Comparison of ENCODE assay signal across 9 cellular contexts in genomic region chr17:19762515-19762961, GRCh38. TPM values are rescaled to one million over a fixed set of nuclear protein-coding genes. Genes with fewer than 3 reads are reported as not detected.
DNase-seq lines count a peak whose midpoint lies in the region; ATAC-seq and TF ChIP-seq lines count a peak whose summit lies in the region.
"Had no signal": no experiment of that assay in that cellular context is flagged by ENCODE, and none has a peak within 500 bp of the region (broad histone marks: within the 10 kb centered on the region; RNA-seq: fewer than 3 reads in every experiment).

No MANE protein-coding gene starts in this region.

- POLR2A ChIA-PET in SK-N-SH (lab: Yijun Ruan, JAX), result interaction anchor here (0.8 to 1.3 kb wide), 4 partner anchors 17 to 400 kb away, joined by 3 to 12 read pairs (median 4); partner anchors contain the start of gene ALDH3A2

- H3K27me3 Mint-ChIP-seq in CD4-positive, CD25-positive, alpha-beta regulatory T cell, result peaks cover 17% of the 10 kb centered on the region

- H3K27ac Mint-ChIP-seq in CD4-positive, CD25-positive, alpha-beta regulatory T cell, result no peak overlapping the region

- H3K27ac ChIP-seq in CD4-positive, CD25-positive, alpha-beta regulatory T cell (ENCODE audit: insufficient read depth, low read length, poor library complexity, severe bottlenecking), result no peak overlapping the region
- H3K27ac ChIP-seq in SK-N-SH (ENCODE audit: low read depth in 2 of 2, low read length in 1 of 2), result no peak overlapping the region
- H3K27ac ChIP-seq in psoas muscle, result no peak overlapping the region

- H3K9ac ChIP-seq in SK-N-SH, result no peak overlapping the region

- 29% methylated on average over 12 of the region's 15 CpGs for WGBS in SK-N-SH (ENCODE audit: low lambda C conversion rate)
- WGBS in psoas muscle, 3 donors, result 30 to 35% (median 31%) methylated on average over 15 of the region's 15 CpGs

- no peaks in the 10 kb centered on the region for H3K9me2 ChIP-seq in SK-N-SH

- no peak overlapping the region for H2AFZ ChIP-seq in SK-N-SH (ENCODE audit: low read depth)

- peak; percentile 45 to 52 for ATAC-seq in CD4-positive, CD25-positive, alpha-beta regulatory T cell (ENCODE audit: low read depth in 2 of 2)
- ATAC-seq in Right ventricle myocardium superior (ENCODE audit: poor library complexity), result peak; percentile 74
- ATAC-seq in psoas muscle, result peak; percentile 67 to 73 (median 69)
- ATAC-seq: K562 had no signal

- peak; percentile 32 to 64 (median 34) for DNase-seq in CD4-positive, CD25-positive, alpha-beta regulatory T cell
- DNase-seq in HT-29 (ENCODE audit: low spot score), result peak; percentile 55
- peak; percentile 92 for DNase-seq in SK-N-SH
- DNase-seq in activated naive CD4-positive, alpha-beta T cell treated with anti-CD3 and anti-CD28 coated beads, Interleukin-2, amount 50 U/mL, for 16 hours, result peak; percentile 66
- peak; percentile 86 for DNase-seq in Right ventricle myocardium superior
- peak; percentile 78 to 80 for DNase-seq in psoas muscle
- DNase-seq in DMS79 treated with DMSO at 0.1 percent for 48 hours (lab: John Stamatoyannopoulos, UW), result no peak
- no peak for DNase-seq in middle frontal gyrus (ENCODE audit: extremely low spot score, low spot score)

- no peaks in the 10 kb centered on the region for H3K27me3 ChIP-seq in CD4-positive, CD25-positive, alpha-beta regulatory T cell (ENCODE audit: control insufficient read depth, insufficient read depth, low read length)
- no peaks in the 10 kb centered on the region for H3K27me3 ChIP-seq in SK-N-SH (ENCODE audit: insufficient read depth)
- H3K27me3 ChIP-seq in psoas muscle (ENCODE audit: insufficient read depth in 3 of 3, low read length in 2 of 3), result no peaks in the 10 kb centered on the region

- no peak overlapping the region for H3K4me3 ChIP-seq in CD4-positive, CD25-positive, alpha-beta regulatory T cell (ENCODE audit: low read depth, low read length)
- H3K4me3 ChIP-seq in SK-N-SH (ENCODE audit: low read depth in 2 of 2, low read length in 1 of 2), result peak overlapping the region in 1 of 2 experiments; percentile 22; a peak in 1 of 4 replicates
- no peak overlapping the region for H3K4me3 ChIP-seq in psoas muscle
- H3K4me3 ChIP-seq: K562 had no signal

- peak; percentile 76 for TF ChIP-seq RAD21 in SK-N-SH (IDR thresholded peaks at IDR 0.05; ENCODE audit: low read length)

- peaks cover 1 to 23% (median 10%) of the 10 kb centered on the region in 4 donors for H3K4me1 Mint-ChIP-seq in CD4-positive, CD25-positive, alpha-beta regulatory T cell

- TF ChIP-seq CTCF in SK-N-SH (IDR thresholded peaks at IDR 0.05) (peak; percentile 75), psoas muscle (IDR thresholded peaks at IDR 0.05) (peak; percentile 64)

- no peak overlapping the region for H3K4me3 Mint-ChIP-seq in CD4-positive, CD25-positive, alpha-beta regulatory T cell

- H3K36me3 Mint-ChIP-seq in CD4-positive, CD25-positive, alpha-beta regulatory T cell, result no peaks in the 10 kb centered on the region

- H3K4me1 ChIP-seq in CD4-positive, CD25-positive, alpha-beta regulatory T cell (ENCODE audit: control insufficient read depth, insufficient read depth, low read length, poor library complexity, severe bottlenecking), result peaks cover 13% of the 10 kb centered on the region
- H3K4me1 ChIP-seq in SK-N-SH (ENCODE audit: control insufficient read depth in 1 of 2, insufficient read depth in 2 of 2, low read depth in 1 of 2, low read length in 1 of 2) (peaks cover 0 to 2% of the 10 kb centered on the region in 2 experiments; a peak in 1 of 4 replicates), psoas muscle (no peaks in the 10 kb centered on the region)

- no peak overlapping the region for H3K4me2 ChIP-seq in SK-N-SH

- no peaks in the 10 kb centered on the region for H3F3A ChIP-seq in SK-N-SH (replicated peaks; ENCODE audit: insufficient read depth)

- H3K9me3 ChIP-seq in CD4-positive, CD25-positive, alpha-beta regulatory T cell (ENCODE audit: control insufficient read depth in 2 of 2, low read length in 2 of 2), result no peaks in the 10 kb centered on the region
- H3K9me3 ChIP-seq in SK-N-SH, result no peaks in the 10 kb centered on the region
- H3K9me3 ChIP-seq in psoas muscle, result no peaks in the 10 kb centered on the region

- no peaks in the 10 kb centered on the region for H3K79me2 ChIP-seq in SK-N-SH (ENCODE audit: insufficient read depth)

- no peaks in the 10 kb centered on the region for H3K9me3 Mint-ChIP-seq in CD4-positive, CD25-positive, alpha-beta regulatory T cell

- CTCF ChIA-PET in SK-N-SH (lab: Yijun Ruan, JAX), result interaction anchor here (0.5 to 8.8 kb wide), 60 partner anchors 10 to 749 kb away, joined by 3 to 292 read pairs (median 5); partner anchors contain the start of genes ALDH3A1, ALDH3A2 and B9D1

- intact Hi-C loops in Right ventricle myocardium superior (cut with DNase I), result loop anchor here (5.0 kb wide), 1 partner anchor 400 kb away; the partner anchor contains the start of gene B9D1
- intact Hi-C loops in psoas muscle (cut with DNase I), result loop anchor here (5.0 to 10.0 kb wide), 3 partner anchors 230 to 398 kb away; partner anchors contain the start of genes B9D1 (in 1 of the 2) and SLC47A1 (in 1 of the 2)

- no peaks in the 10 kb centered on the region for H4K20me1 ChIP-seq in SK-N-SH (ENCODE audit: insufficient read depth)

- H3K36me3 ChIP-seq in CD4-positive, CD25-positive, alpha-beta regulatory T cell (ENCODE audit: control insufficient read depth, insufficient read depth, low read length), result no peaks in the 10 kb centered on the region
- H3K36me3 ChIP-seq in SK-N-SH (replicated peaks in 1 of 2; ENCODE audit: control insufficient read depth in 1 of 2, insufficient read depth in 2 of 2, low read length in 1 of 2), result no peaks in the 10 kb centered on the region
- H3K36me3 ChIP-seq in psoas muscle (ENCODE audit: insufficient read depth in 1 of 2, low read depth in 1 of 2), result no peaks in the 10 kb centered on the region

- TF ChIP-seq EP300 in SK-N-SH (IDR thresholded peaks at IDR 0.05; ENCODE audit: borderline replicate concordance in 1 of 2, low read depth in 1 of 2, low read length in 1 of 2), result no peak

TF ChIP-seq in SK-N-SH, 30 proteins besides CTCF, POLR2A, EP300 and RAD21:
- TF ChIP-seq REST (IDR thresholded peaks at IDR 0.05; ENCODE audit: low read depth, low read length) (no peak), SMC3 (IDR thresholded peaks at IDR 0.05; ENCODE audit: low read depth, low read length) (peak; percentile 86)

RNA-seq across cellular contexts. Expression of gene ALDH3A1, which starts 14.4 kb away (rescaled TPM):
- not detected for total RNA-seq in CD4-positive, CD25-positive, alpha-beta regulatory T cell
- polyA plus RNA-seq in CD4-positive, CD25-positive, alpha-beta regulatory T cell, result under 1 TPM in 1 of 4 donors, not detected in 3; 0.14 TPM
- 20.0 and 37.7 TPM in 2 replicates for total RNA-seq in HT-29 (2014; rRNA removed; shearing (Covaris generic))
- polyA plus RNA-seq in SK-N-SH (2012; rRNA removed) (0.52 and 0.79 TPM in 2 replicates), psoas muscle (under 1 TPM; 0.05 to 0.20 (median 0.12) TPM)
- 0.33 and 0.49 TPM in 2 replicates for polyA plus RNA-seq in SK-N-SH (2012; cell fraction: cytosol; rRNA removed)
- polyA plus RNA-seq in SK-N-SH (2012; cell fraction: nucleus; rRNA removed), result 0.75 and 1.0 TPM in 2 replicates
- total RNA-seq in Right ventricle myocardium superior (0.27 TPM), psoas muscle (1 to 10 TPM in 1 of 4 donors, under 1 TPM in 2, not detected in 1; 0.17 to 6.5 (median 0.24) TPM)
- total RNA-seq: K562 had no signal
- polyA plus RNA-seq: K562 had no signal

RNA-seq across cellular contexts. Expression of gene SLC47A2, which starts 46.2 kb away (rescaled TPM):
- total RNA-seq in CD4-positive, CD25-positive, alpha-beta regulatory T cell, result not detected
- not detected for polyA plus RNA-seq in CD4-positive, CD25-positive, alpha-beta regulatory T cell
- 0.05 TPM in 1 of 2 replicates, not detected in the other for total RNA-seq in HT-29 (2014; rRNA removed; shearing (Covaris generic))
- polyA plus RNA-seq in SK-N-SH (2012; rRNA removed) (not detected in 2 replicates), psoas muscle (under 1 TPM; 0.01 to 0.08 (median 0.03) TPM)
- not detected in 2 replicates for polyA plus RNA-seq in SK-N-SH (2012; cell fraction: cytosol; rRNA removed)
- polyA plus RNA-seq in SK-N-SH (2012; cell fraction: nucleus; rRNA removed), result not detected in 2 replicates
- total RNA-seq in Right ventricle myocardium superior (not detected), psoas muscle (1 to 10 TPM in 1 of 4 donors, not detected in 3; 1.1 TPM)
- total RNA-seq: K562 had no signal
- polyA plus RNA-seq: K562 had no signal

Comparison
In these comparisons a context has a peak if more than half of its experiments do, and no peak if none do; other contexts are left out.
1. DNase-seq: peak in CD4-positive, CD25-positive, alpha-beta regulatory T cell (3 of 3), HT-29 (single experiment), SK-N-SH (single experiment), activated naive CD4-positive, alpha-beta T cell treated with anti-CD3 and anti-CD28 coated beads, Interleukin-2, amount 50 U/mL, for 16 hours (single experiment), Right ventricle myocardium superior (single experiment) and psoas muscle (2 of 2); none in DMS79 treated with DMSO at 0.1 percent for 48 hours (single experiment) and middle frontal gyrus (single experiment).
2. Peak in every context shown above with its lines, with median percentiles within 50 percentile points of each other: ATAC-seq.